Comparison of ENCODE assay signal across 8 cellular contexts in genomic region chr17:39952665-39953470, GRCh38. TPM values are rescaled to one million over a fixed set of nuclear protein-coding genes. Genes with fewer than 3 reads are reported as not detected.
DNase-seq lines count a peak whose midpoint lies in the region; ATAC-seq and TF ChIP-seq lines count a peak whose summit lies in the region.

No MANE protein-coding gene starts in this region.

- peaks cover 12% of the 10 kb centered on the region; the same call in 1 of the 2 replicates for H3K4me1 Mint-ChIP-seq in HFFc6 (ENCODE audit: low read depth)

- H3K27me3 Mint-ChIP-seq in HFFc6 (ENCODE audit: insufficient read depth), result peaks cover 4% of the 10 kb centered on the region

- TF ChIP-seq EP300 in transverse colon (IDR thresholded peaks at IDR 0.05; ENCODE audit: low read depth), result no peak

- TF ChIP-seq CTCF in GM06990 (IDR thresholded peaks at IDR 0.05; ENCODE audit: insufficient read depth, low read length, poor library complexity, severe bottlenecking) (no peak), HFFc6 (IDR thresholded peaks at IDR 0.05) (no peak), SU-DHL-6 (IDR thresholded peaks at IDR 0.05; ENCODE audit: insufficient read depth, low read length, poor library complexity, severe bottlenecking) (no peak), heart right ventricle (IDR thresholded peaks at IDR 0.05) (no peak), transverse colon (IDR thresholded peaks at IDR 0.05) (no peak)

- intact Hi-C loops in heart right ventricle (cut with DNase I) (loop anchor here in 4 of 10 donors (1.0 to 10.0 kb wide), 5 partner anchors 18 to 198 kb away; partner anchors contain the start of genes LRRC3C (in 1 of the 4), ORMDL3 (in 1 of the 4) and PSMD3 (in 1 of the 4)), transverse colon (cut with DNase I; ENCODE audit: low total_unique reads) (no loop called here)

- H3K36me3 Mint-ChIP-seq in HFFc6 (ENCODE audit: low read depth), result no peaks in the 10 kb centered on the region

- H3K4me2 ChIP-seq in SU-DHL-6 (ENCODE audit: low read depth, low read length, poor library complexity, severe bottlenecking), result peak overlapping the region; percentile 61

- H3K36me3 ChIP-seq in GM06990 (ENCODE audit: control insufficient read depth, insufficient read depth, low read length) (no peaks in the 10 kb centered on the region), SU-DHL-6 (ENCODE audit: low read length) (no peaks in the 10 kb centered on the region), adipocyte (ENCODE audit: control insufficient read depth, insufficient read depth, low read length, severe bottlenecking) (no peaks in the 10 kb centered on the region), heart right ventricle (no peaks in the 10 kb centered on the region), transverse colon (no peaks in the 10 kb centered on the region)

- H3K9me3 ChIP-seq in SU-DHL-6 (ENCODE audit: insufficient read depth, low read length) (no peaks in the 10 kb centered on the region), adipocyte (ENCODE audit: control insufficient read depth, low read length) (no peaks in the 10 kb centered on the region), heart right ventricle (no peaks in the 10 kb centered on the region), transverse colon (no peaks in the 10 kb centered on the region)

- TF ChIP-seq POLR2A in transverse colon (IDR thresholded peaks at IDR 0.05), result peak; percentile 51

- H4K20me1 ChIP-seq in SU-DHL-6 (ENCODE audit: low read depth, low read length), result no peaks in the 10 kb centered on the region

- H3K79me2 ChIP-seq in SU-DHL-6 (ENCODE audit: insufficient read depth, low read length), result no peaks in the 10 kb centered on the region

- in situ Hi-C loops in transverse colon (cut with MboI; ENCODE audit: low pct_ligation_motif_present in 1 of 4, low pct_unique_long_range_greater_than_20kb in 1 of 4, low sequenced_read_pairs in 3 of 4), result no loop called here

- no peak overlapping the region for H3K27ac ChIP-seq in SU-DHL-6 (ENCODE audit: low read depth, low read length)
- peak overlapping the region in 9 of 10 donors; percentile 54 to 76 (median 63) for H3K27ac ChIP-seq in heart right ventricle
- peak overlapping the region; percentile 53 to 80 (median 76) for H3K27ac ChIP-seq in transverse colon

- H3K9ac ChIP-seq in SU-DHL-6 (ENCODE audit: low read length) (peak overlapping the region; percentile 37), adipocyte (ENCODE audit: low read length) (peak overlapping the region; percentile 65)

- H3K4me3 ChIP-seq in GM06990 (replicated peaks; ENCODE audit: low read depth, low read length) (peak overlapping the region; percentile 54), SU-DHL-6 (ENCODE audit: insufficient read depth, low read length, poor library complexity, severe bottlenecking) (peak overlapping the region; percentile 45), adipocyte (ENCODE audit: low read length) (peak overlapping the region; percentile 75), heart right ventricle (peak overlapping the region in 9 of 10 donors; percentile 35 to 56 (median 51)), transverse colon (peak overlapping the region; percentile 32 to 48 (median 34))

- H3K9me2 ChIP-seq in SU-DHL-6 (replicated peaks; ENCODE audit: insufficient read depth, low read length), result no peaks in the 10 kb centered on the region

- no peaks in the 10 kb centered on the region for H3K27me3 ChIP-seq in GM06990 (replicated peaks; ENCODE audit: control insufficient read depth, insufficient read depth, low read length)
- no peaks in the 10 kb centered on the region for H3K27me3 ChIP-seq in SU-DHL-6 (ENCODE audit: low read length)
- H3K27me3 ChIP-seq in adipocyte (replicated peaks; ENCODE audit: control insufficient read depth, insufficient read depth, low read length), result no peaks in the 10 kb centered on the region
- H3K27me3 ChIP-seq in heart right ventricle, result no peaks in the 10 kb centered on the region
- no peaks in the 10 kb centered on the region for H3K27me3 ChIP-seq in transverse colon

- no peaks in the 10 kb centered on the region; the same call in 1 of the 2 replicates for H3F3A ChIP-seq in SU-DHL-6 (ENCODE audit: insufficient read depth)

- 1 to 2% methylated on average over 35 to 49 of the region's 56 CpGs for WGBS in heart right ventricle, 2 donors
- WGBS in transverse colon (ENCODE audit: low coverage in 1 of 2), 2 donors, result 0 to 1% methylated on average over 1 to 33 of the region's 56 CpGs

- peak overlapping the region; percentile 61; the same call in 1 of the 2 replicates for H3K27ac Mint-ChIP-seq in HFFc6

- peak; percentile 96 for DNase-seq in GM06990 (ENCODE audit: extremely low read depth, insufficient read length)
- DNase-seq in HFFc6, result peak; percentile 86
- peak; percentile 94 for DNase-seq in NCI-H1105 (lab: John Stamatoyannopoulos, UW)
- peak; percentile 98 for DNase-seq in adipocyte (ENCODE audit: low read depth)
- DNase-seq in heart right ventricle, result peak; percentile 99 to 100
- peak; percentile 87 for DNase-seq in pons (ENCODE audit: low spot score)
- DNase-seq in transverse colon, result peak; percentile 99

- H2AFZ ChIP-seq in SU-DHL-6 (ENCODE audit: low read depth, low read length, severe bottlenecking), result peak overlapping the region; percentile 52

- H3K4me1 ChIP-seq in adipocyte (ENCODE audit: control insufficient read depth, insufficient read depth, low read length), result peaks cover 15% of the 10 kb centered on the region
- H3K4me1 ChIP-seq in heart right ventricle, result peaks cover 0 to 31% (median 11%) of the 10 kb centered on the region in 9 donors
- peaks cover 0 to 14% (median 6%) of the 10 kb centered on the region in 4 donors for H3K4me1 ChIP-seq in transverse colon

- ATAC-seq in heart right ventricle, result peak; percentile 91 to 96 (median 94)

- H3K9me3 Mint-ChIP-seq in HFFc6, result no peaks in the 10 kb centered on the region

- peak overlapping the region; percentile 76 for H3K4me3 Mint-ChIP-seq in HFFc6

RNA-seq across cellular contexts. Expression of gene GSDMA, which starts 9.9 kb away (rescaled TPM):
- under 1 TPM; 0.11 to 0.43 (median 0.36) TPM for total RNA-seq in HFFc6 (2021; fragmentation: NEBNext Ultra II Directional; extraction: Animal tissue kit (Norgen Biotek cat#: 25700))
- total RNA-seq in heart right ventricle, result 1 to 10 TPM in 1 of 10 donors, under 1 TPM in 4, not detected in 5; 0.15 to 1.3 (median 0.57) TPM
- under 1 TPM in 1 of 2 donors, not detected in 1; 0.06 TPM for polyA plus RNA-seq in heart right ventricle
- 1 to 10 TPM in 1 of 4 donors, not detected in 3; 3.7 TPM for total RNA-seq in transverse colon

RNA-seq across cellular contexts. Expression of gene LRRC3C, which starts 25.3 kb away (rescaled TPM):
- not detected for total RNA-seq in HFFc6 (2021; fragmentation: NEBNext Ultra II Directional; extraction: Animal tissue kit (Norgen Biotek cat#: 25700))
- not detected for total RNA-seq in heart right ventricle
- not detected for polyA plus RNA-seq in heart right ventricle
- not detected for total RNA-seq in transverse colon

RNA-seq across cellular contexts. Expression of gene ORMDL3, which starts 25.5 kb away (rescaled TPM):
- total RNA-seq in HFFc6 (2021; fragmentation: NEBNext Ultra II Directional; extraction: Animal tissue kit (Norgen Biotek cat#: 25700)), result 10 to 100 TPM; 39.0 to 63.9 (median 49.9) TPM
- 10 to 100 TPM; 33.5 to 94.3 (median 66.8) TPM for total RNA-seq in heart right ventricle
- 10 to 100 TPM; 51.4 to 56.3 TPM for polyA plus RNA-seq in heart right ventricle
- 10 to 100 TPM; 47.4 to 78.9 (median 56.7) TPM for total RNA-seq in transverse colon

RNA-seq across cellular contexts. Expression of gene PSMD3, which starts 27.7 kb away (rescaled TPM):
- 100 to 1,000 TPM; 143 to 169 (median 160) TPM for total RNA-seq in HFFc6 (2021; fragmentation: NEBNext Ultra II Directional; extraction: Animal tissue kit (Norgen Biotek cat#: 25700))
- total RNA-seq in heart right ventricle (100 to 1,000 TPM in 1 of 10 donors, 10 to 100 TPM in 9; 76.5 to 113 (median 81.8) TPM), transverse colon (100 to 1,000 TPM in 3 of 4 donors, 10 to 100 TPM in 1; 80.7 to 117 (median 112) TPM)
- 100 to 1,000 TPM in 1 of 2 donors, 10 to 100 TPM in 1; 46.7 to 109 TPM for polyA plus RNA-seq in heart right ventricle

RNA-seq across cellular contexts. Expression of gene GSDMB, which starts 34.4 kb away (rescaled TPM):
- total RNA-seq in HFFc6 (2021; fragmentation: NEBNext Ultra II Directional; extraction: Animal tissue kit (Norgen Biotek cat#: 25700)), result 1 to 10 TPM; 1.4 to 3.1 (median 2.3) TPM
- total RNA-seq in heart right ventricle (1 to 10 TPM in 9 of 10 donors, under 1 TPM in 1; 0.72 to 4.6 (median 2.5) TPM), transverse colon (100 to 1,000 TPM; 109 to 142 (median 116) TPM)
- 10 to 100 TPM in 1 of 2 donors, 1 to 10 TPM in 1; 2.1 to 11.9 TPM for polyA plus RNA-seq in heart right ventricle
